In genomic region chr6:136113736-136114173, GRCh38 we compare ENCODE assay signal across 8 cellular contexts.
DNase-seq lines count a peak whose midpoint lies in the region; ATAC-seq and TF ChIP-seq lines count a peak whose summit lies in the region.

No MANE protein-coding gene starts in this region.

- H3K79me2 ChIP-seq in neural cell (replicated peaks; ENCODE audit: insufficient read depth, low read length): no peaks in the 10 kb centered on the region

- peak; percentile 68 for TF ChIP-seq RAD21 in neural cell (conservative IDR thresholded peaks at IDR 0.05)

- H3K27me3 ChIP-seq in neural cell (ENCODE audit: insufficient read depth, low read depth, low read length): no peaks in the 10 kb centered on the region

- no peaks in the 10 kb centered on the region for H4K20me1 ChIP-seq in neural cell (ENCODE audit: insufficient read depth)

- H3K4me2 ChIP-seq in neural cell (ENCODE audit: low read length): peak overlapping the region; percentile 57

- ATAC-seq in GM18907 (IDR thresholded peaks at IDR 0.05; ENCODE audit: unreplicated experiment) (no peak), HG02798 (IDR thresholded peaks at IDR 0.05; ENCODE audit: poor library complexity, unreplicated experiment) (no peak)

- H2AFZ ChIP-seq in neural cell (ENCODE audit: low read depth, low read length): peak overlapping the region; percentile 25

- no peaks in the 10 kb centered on the region for H3K9me3 ChIP-seq in neural cell (ENCODE audit: low read length)

- TF ChIP-seq EP300 in neural cell (conservative IDR thresholded peaks at IDR 0.05; ENCODE audit: poor library complexity, severe bottlenecking): peak; percentile 96

- peaks cover 26% of the 10 kb centered on the region for H3F3A ChIP-seq in neural cell (ENCODE audit: insufficient read depth, low read length, poor library complexity, severe bottlenecking)

- H3K4me3 ChIP-seq in epithelial cell of esophagus (ENCODE audit: low read length) (no peak overlapping the region), neural cell (ENCODE audit: low read length) (peak overlapping the region; percentile 52)

- H3K9ac ChIP-seq in neural cell (ENCODE audit: low read length): peak overlapping the region; percentile 76

- no peaks in the 10 kb centered on the region for H3K9me2 ChIP-seq in neural cell (ENCODE audit: insufficient read depth, low read length)

- TF ChIP-seq CTCF in epithelial cell of esophagus (IDR thresholded peaks at IDR 0.05; ENCODE audit: insufficient read depth, low read depth, low read length, missing control alignments) (no peak), neural cell (IDR thresholded peaks at IDR 0.05; ENCODE audit: poor library complexity, severe bottlenecking) (no peak)

- peak; percentile 19 for DNase-seq in A172 (ENCODE audit: low spot score)
- peak; percentile 14 for DNase-seq in HT-29 (ENCODE audit: low spot score)
- DNase-seq in NOMO-1 treated with DMSO at 0.1 percent for 48 hours (lab: John Stamatoyannopoulos, UW; ENCODE audit: unreplicated experiment): peak; percentile 89
- peak; percentile 83 for DNase-seq in epithelial cell of esophagus (ENCODE audit: low read depth)
- DNase-seq in cerebellar cortex (ENCODE audit: low spot score): no peak

- no peaks in the 10 kb centered on the region for H3K36me3 ChIP-seq in neural cell (ENCODE audit: insufficient read depth, low read length)

- H3K27ac ChIP-seq in neural cell (ENCODE audit: low read length): peak overlapping the region; percentile 99

TF ChIP-seq in neural cell, 6 proteins besides CTCF, POLR2A, EP300 and RAD21:
- peak; percentile 88 for TF ChIP-seq MXI1 (conservative IDR thresholded peaks at IDR 0.05; ENCODE audit: poor library complexity, severe bottlenecking)
- peak; percentile 55 for TF ChIP-seq TAF1 (IDR thresholded peaks at IDR 0.05; ENCODE audit: low read depth)
- TF ChIP-seq, protein P1, sequence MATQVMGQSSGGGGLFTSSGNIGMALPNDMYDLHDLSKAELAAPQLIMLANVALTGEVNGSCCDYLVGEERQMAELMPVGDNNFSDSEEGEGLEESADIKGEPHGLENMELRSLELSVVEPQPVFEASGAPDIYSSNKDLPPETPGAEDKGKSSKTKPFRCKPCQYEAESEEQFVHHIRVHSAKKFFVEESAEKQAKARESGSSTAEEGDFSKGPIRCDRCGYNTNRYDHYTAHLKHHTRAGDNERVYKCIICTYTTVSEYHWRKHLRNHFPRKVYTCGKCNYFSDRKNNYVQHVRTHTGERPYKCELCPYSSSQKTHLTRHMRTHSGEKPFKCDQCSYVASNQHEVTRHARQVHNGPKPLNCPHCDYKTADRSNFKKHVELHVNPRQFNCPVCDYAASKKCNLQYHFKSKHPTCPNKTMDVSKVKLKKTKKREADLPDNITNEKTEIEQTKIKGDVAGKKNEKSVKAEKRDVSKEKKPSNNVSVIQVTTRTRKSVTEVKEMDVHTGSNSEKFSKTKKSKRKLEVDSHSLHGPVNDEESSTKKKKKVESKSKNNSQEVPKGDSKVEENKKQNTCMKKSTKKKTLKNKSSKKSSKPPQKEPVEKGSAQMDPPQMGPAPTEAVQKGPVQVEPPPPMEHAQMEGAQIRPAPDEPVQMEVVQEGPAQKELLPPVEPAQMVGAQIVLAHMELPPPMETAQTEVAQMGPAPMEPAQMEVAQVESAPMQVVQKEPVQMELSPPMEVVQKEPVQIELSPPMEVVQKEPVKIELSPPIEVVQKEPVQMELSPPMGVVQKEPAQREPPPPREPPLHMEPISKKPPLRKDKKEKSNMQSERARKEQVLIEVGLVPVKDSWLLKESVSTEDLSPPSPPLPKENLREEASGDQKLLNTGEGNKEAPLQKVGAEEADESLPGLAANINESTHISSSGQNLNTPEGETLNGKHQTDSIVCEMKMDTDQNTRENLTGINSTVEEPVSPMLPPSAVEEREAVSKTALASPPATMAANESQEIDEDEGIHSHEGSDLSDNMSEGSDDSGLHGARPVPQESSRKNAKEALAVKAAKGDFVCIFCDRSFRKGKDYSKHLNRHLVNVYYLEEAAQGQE (IDR thresholded peaks at IDR 0.05; ENCODE audit: borderline replicate concordance): peak; percentile 59
- TF ChIP-seq EZH2 (IDR thresholded peaks at IDR 0.05; ENCODE audit: borderline replicate concordance, insufficient read depth, low read length, poor library complexity, severe bottlenecking): no peak
- TF ChIP-seq SMC3 (conservative IDR thresholded peaks at IDR 0.05; ENCODE audit: poor library complexity): peak; percentile 62
- peak; percentile 86 for TF ChIP-seq POLR2AphosphoS5 (IDR thresholded peaks at IDR 0.05)
